Comparison of ENCODE assay signal across 8 cellular contexts in the genomic region with DNA sequence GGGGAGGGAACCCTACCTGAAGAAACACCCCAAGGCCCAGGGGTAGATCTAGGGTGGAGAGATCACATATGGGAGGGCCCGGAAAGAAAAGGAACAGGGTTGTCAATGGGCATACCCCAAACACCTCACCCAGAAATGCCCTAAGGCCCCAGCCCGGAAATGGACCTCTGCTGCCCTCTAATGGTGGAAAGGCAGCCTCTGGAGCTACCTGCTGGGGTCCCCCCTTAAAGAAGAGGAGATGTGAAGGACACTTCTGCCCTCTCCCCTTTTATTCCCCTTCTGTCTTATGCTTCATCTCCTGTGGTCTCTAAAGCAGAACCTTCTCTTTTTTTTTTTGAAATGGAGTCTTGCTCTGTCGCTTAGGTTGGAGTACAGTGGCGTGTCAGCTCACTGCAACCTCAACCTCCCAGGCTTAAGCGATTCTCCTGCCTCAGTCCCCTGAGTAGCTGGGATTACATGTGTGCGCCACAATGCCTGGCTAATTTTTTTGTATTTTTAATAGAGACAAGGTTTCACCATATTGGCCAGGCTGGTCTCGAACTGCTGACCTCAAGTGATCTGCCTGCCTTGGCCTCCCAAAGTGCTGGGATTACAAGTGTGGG. TPM values are rescaled to one million over a fixed set of nuclear protein-coding genes. Genes with fewer than 3 reads are reported as not detected.
DNase-seq lines count a peak whose midpoint lies in the region; ATAC-seq and TF ChIP-seq lines count a peak whose summit lies in the region.

No MANE protein-coding gene starts in this region.

- TF ChIP-seq CTCF in DND-41 (IDR thresholded peaks at IDR 0.05; ENCODE audit: borderline replicate concordance, extremely low read depth, low read length, poor library complexity, severe bottlenecking) (peak; percentile 96), left ventricle myocardium inferior (IDR thresholded peaks at IDR 0.05; ENCODE audit: borderline replicate concordance) (peak; percentile 95), sigmoid colon (IDR thresholded peaks at IDR 0.05) (peak in 3 of 4 experiments; percentile 79 to 95 (median 87))

- H3K4me3 Mint-ChIP-seq in T-cell: peak overlapping the region in 1 of 3 donors; percentile 45

- no peaks in the 10 kb centered on the region for H3K27me3 Mint-ChIP-seq in T-cell

- CTCF ChIA-PET in T-cell (lab: Charles Lee): interaction anchor here (0.5 to 3.5 kb wide), 44 partner anchors 9 to 1016 kb away, joined by 3 to 51 read pairs (median 4); no protein-coding TSS in a partner anchor

- H3K4me3 ChIP-seq in DND-41 (ENCODE audit: low read depth in 1 of 2, low read length in 2 of 2) (no peak overlapping the region), adipocyte (ENCODE audit: low read length) (no peak overlapping the region), left ventricle myocardium inferior (no peak overlapping the region), sigmoid colon (no peak overlapping the region)

- intact Hi-C loops in left ventricle myocardium inferior (cut with micrococcal nuclease) (loop anchor here (5.0 kb wide), 1 partner anchor 214 kb away; no protein-coding TSS in a partner anchor), sigmoid colon (cut with DNase I) (loop anchor here (1.0 kb wide), 1 partner anchor 152 kb away; no protein-coding TSS in a partner anchor)

- no peak overlapping the region for H3K4me2 ChIP-seq in DND-41 (ENCODE audit: insufficient read depth, low read length)

- H3K9me3 ChIP-seq in DND-41 (ENCODE audit: insufficient read depth, low read length, severe bottlenecking) (no peaks in the 10 kb centered on the region), adipocyte (ENCODE audit: control insufficient read depth, low read length) (no peaks in the 10 kb centered on the region), left ventricle myocardium inferior (replicated peaks) (no peaks in the 10 kb centered on the region), sigmoid colon (no peaks in the 10 kb centered on the region)

- H3K36me3 Mint-ChIP-seq in T-cell: no peaks in the 10 kb centered on the region

- ATAC-seq in DND-41 (ENCODE audit: insufficient read depth, low read depth) (peak; percentile 54), T-cell (replicated peaks in 1 of 4) (peak; percentile 17 to 23 (median 22)), HG03139 (IDR thresholded peaks at IDR 0.05; ENCODE audit: unreplicated experiment) (no peak)

- H3K27ac ChIP-seq in DND-41 (ENCODE audit: low read length) (no peak overlapping the region), left ventricle myocardium inferior (replicated peaks) (no peak overlapping the region), sigmoid colon (peak overlapping the region in 2 of 4 donors; percentile 100)

- no peaks in the 10 kb centered on the region for H3K9me3 Mint-ChIP-seq in T-cell

- H3K9ac ChIP-seq in DND-41 (ENCODE audit: low read depth, low read length) (no peak overlapping the region), adipocyte (ENCODE audit: low read length) (peak overlapping the region; percentile 5)

- 0 out of 2 replicates have a peak, but pooled peaks cover 6% of the 10 kb centered on the region for H4K20me1 ChIP-seq in DND-41 (ENCODE audit: insufficient read depth, low read length)

- H2AFZ ChIP-seq in DND-41 (ENCODE audit: low read depth, low read length): no peak overlapping the region

- H3K27me3 ChIP-seq in DND-41 (ENCODE audit: insufficient read depth, low read length, poor library complexity): peaks cover 12% of the 10 kb centered on the region
- no peaks in the 10 kb centered on the region for H3K27me3 ChIP-seq in adipocyte (replicated peaks; ENCODE audit: control insufficient read depth, insufficient read depth, low read length)
- H3K27me3 ChIP-seq in left ventricle myocardium inferior (ENCODE audit: low read depth): no peaks in the 10 kb centered on the region
- H3K27me3 ChIP-seq in sigmoid colon: no peaks in the 10 kb centered on the region

- WGBS in sigmoid colon, 2 donors: 65 to 67% methylated on average over 7 of the region's 7 CpGs

- H3K79me2 ChIP-seq in DND-41 (ENCODE audit: insufficient read depth, low read length): no peaks in the 10 kb centered on the region

- H3K36me3 ChIP-seq in DND-41 (ENCODE audit: insufficient read depth, low read length) (no peaks in the 10 kb centered on the region), adipocyte (ENCODE audit: control insufficient read depth, insufficient read depth, low read length, severe bottlenecking) (no peaks in the 10 kb centered on the region), left ventricle myocardium inferior (no peaks in the 10 kb centered on the region), sigmoid colon (no peaks in the 10 kb centered on the region)

- TF ChIP-seq EP300 in sigmoid colon (IDR thresholded peaks at IDR 0.05): no peak

- POLR2A ChIA-PET in T-cell (lab: Charles Lee): interaction anchor here (0.6 to 1.3 kb wide), 4 partner anchors 54 to 145 kb away, joined by 3 to 7 read pairs (median 3); no protein-coding TSS in a partner anchor

- DNase-seq in DND-41: peak; percentile 80
- DNase-seq in Kasumi-1 (lab: John Stamatoyannopoulos, UW): peak; percentile 64 to 70
- DNase-seq in T-cell: peak; percentile 59 to 89 (median 82)
- DNase-seq in adipocyte (ENCODE audit: low read depth): peak; percentile 89
- peak; percentile 78 for DNase-seq in left ventricle myocardium inferior
- peak; percentile 85 for DNase-seq in sigmoid colon
- no peak for DNase-seq in H4 (ENCODE audit: low spot score)

- H3K4me1 ChIP-seq in DND-41 (ENCODE audit: insufficient read depth, low read length): peaks cover 18% of the 10 kb centered on the region
- H3K4me1 ChIP-seq in adipocyte (ENCODE audit: control insufficient read depth, insufficient read depth, low read length): peaks cover 13% of the 10 kb centered on the region
- H3K4me1 ChIP-seq in left ventricle myocardium inferior: peaks cover 57% of the 10 kb centered on the region
- peaks cover 5 to 46% (median 39%) of the 10 kb centered on the region in 4 donors for H3K4me1 ChIP-seq in sigmoid colon

- no peak for TF ChIP-seq POLR2A in sigmoid colon (IDR thresholded peaks at IDR 0.05)

- H3K27ac Mint-ChIP-seq in T-cell: peak overlapping the region; percentile 66 to 78

- peaks cover 49 to 56% (median 52%) of the 10 kb centered on the region in 3 donors for H3K4me1 Mint-ChIP-seq in T-cell

RNA-seq across cellular contexts. Expression of a gene that starts 0.4 kb away (rescaled TPM):
- total RNA-seq in T-cell: 1 to 10 TPM in 2 of 5 donors, under 1 TPM in 3; 0.63 to 1.8 (median 0.90) TPM
- total RNA-seq in left ventricle myocardium inferior: not detected
- total RNA-seq in sigmoid colon: 1 to 10 TPM in 2 of 4 donors, under 1 TPM in 1, not detected in 1; 0.49 to 5.0 (median 1.1) TPM
- under 1 TPM in 1 of 3 donors, not detected in 2; 0.66 TPM for polyA plus RNA-seq in sigmoid colon
- total RNA-seq in H4 (2014; rRNA removed; shearing (Covaris generic)): 0.33 TPM in 1 of 2 replicates, not detected in the other

RNA-seq across cellular contexts. Expression of a gene that starts 40.0 kb away (rescaled TPM):
- total RNA-seq in T-cell (not detected), left ventricle myocardium inferior (not detected), sigmoid colon (not detected)
- polyA plus RNA-seq in sigmoid colon: not detected
- 5.7 TPM in 1 of 2 replicates, not detected in the other for total RNA-seq in H4 (2014; rRNA removed; shearing (Covaris generic))

RNA-seq across cellular contexts. Expression of a gene that starts 44.4 kb away (rescaled TPM):
- total RNA-seq in T-cell: not detected
- not detected for total RNA-seq in left ventricle myocardium inferior
- not detected for total RNA-seq in sigmoid colon
- not detected for polyA plus RNA-seq in sigmoid colon
- not detected in 2 replicates for total RNA-seq in H4 (2014; rRNA removed; shearing (Covaris generic))

RNA-seq across cellular contexts. Expression of a gene that starts 47.7 kb away (rescaled TPM):
- total RNA-seq in T-cell (100 to 1,000 TPM in 1 of 5 donors, 10 to 100 TPM in 4; 61.4 to 130 (median 63.9) TPM), left ventricle myocardium inferior (101 TPM), sigmoid colon (100 to 1,000 TPM; 200 to 326 (median 258) TPM)
- polyA plus RNA-seq in sigmoid colon: 100 to 1,000 TPM in 1 of 3 donors, 10 to 100 TPM in 2; 52.9 to 165 (median 93.9) TPM
- total RNA-seq in H4 (2014; rRNA removed; shearing (Covaris generic)): 2.0 and 3.4 TPM in 2 replicates
